Comparison of ENCODE assay signal across 27 cellular contexts in genomic region chr3:195282982-195283381, GRCh38. TPM values are rescaled to one million over a fixed set of nuclear protein-coding genes. Genes with fewer than 3 reads are reported as not detected.
A peak's percentile ranks its signal among the peaks of the same experiment; 100 is the strongest.
DNase-seq lines count a peak whose midpoint lies in the region; ATAC-seq and TF ChIP-seq lines count a peak whose summit lies in the region.
"Had no signal": no experiment of that assay in that cellular context is flagged by ENCODE, and none has a peak within 500 bp of the region (broad histone marks: within the 10 kb centered on the region; RNA-seq: fewer than 3 reads in every experiment).

No MANE protein-coding gene starts in this region.

- no peaks in the 10 kb centered on the region for H3K27me3 Mint-ChIP-seq in effector memory CD8-positive, alpha-beta T cell
- H3K27me3 Mint-ChIP-seq in mesothelial cell of epicardium (ENCODE audit: low read depth), result no peaks in the 10 kb centered on the region
- H3K27me3 Mint-ChIP-seq: activated B cell treated with CpG ODN at 0.5 μM for 24 hours; CD8-positive, alpha-beta memory T cell; memory B cell; naive thymus-derived CD8-positive, alpha-beta T cell had no signal

- H3K9me3 ChIP-seq in thyroid gland, result no peaks in the 10 kb centered on the region
- H3K9me3 ChIP-seq: spleen had no signal

- WGBS in thyroid gland, 2 donors, result 49 to 54% methylated on average over 7 of the region's 7 CpGs

- H3K4me3 Mint-ChIP-seq in effector memory CD8-positive, alpha-beta T cell, result no peak overlapping the region
- no peak overlapping the region for H3K4me3 Mint-ChIP-seq in mesothelial cell of epicardium
- H3K4me3 Mint-ChIP-seq: activated B cell treated with CpG ODN at 0.5 μM for 24 hours; activated T-cell treated with anti-CD3 and anti-CD28 coated beads, Interleukin-2, amount 50 U/mL, for 4 hours; CD8-positive, alpha-beta memory T cell; memory B cell; naive thymus-derived CD8-positive, alpha-beta T cell had no signal

- H3K4me1 Mint-ChIP-seq in effector memory CD8-positive, alpha-beta T cell (ENCODE audit: low read depth in 2 of 2), result peaks cover 0 to 2% of the 10 kb centered on the region in 2 donors
- peaks cover 17% of the 10 kb centered on the region for H3K4me1 Mint-ChIP-seq in mesothelial cell of epicardium
- H3K4me1 Mint-ChIP-seq: activated B cell treated with CpG ODN at 0.5 μM for 24 hours, memory B cell had no signal

- H3K4me1 ChIP-seq in thyroid gland, result no peaks in the 10 kb centered on the region
- H3K4me1 ChIP-seq: spleen had no signal

- TF ChIP-seq POLR2A in thyroid gland (IDR thresholded peaks at IDR 0.05), result no peak

- peak; percentile 13 for DNase-seq in SIG-M5 treated with dmso at 0.1 percent for 504 hours (lab: John Stamatoyannopoulos, UW; ENCODE audit: unreplicated experiment)
- no peak for DNase-seq in SIG-M5 (lab: John Stamatoyannopoulos, UW)
- no peak for DNase-seq in effector memory CD8-positive, alpha-beta T cell
- no peak for DNase-seq in mesothelial cell of epicardium (ENCODE audit: low spot score in 2 of 2, unreplicated experiment in 2 of 2)
- DNase-seq in thyroid gland, result peak; percentile 48 to 69
- no peak for DNase-seq in ecto neural progenitor cell (ENCODE audit: low spot score)
- no peak for DNase-seq in mucosa of gallbladder (ENCODE audit: low spot score)
- no peak for DNase-seq in inferior parietal cortex (ENCODE audit: extremely low spot score)
- DNase-seq: activated B cell treated with CpG ODN at 0.5 μM for 24 hours; activated CD4-positive, alpha-beta T cell treated with anti-CD3 and anti-CD28 coated beads, Interleukin-2, amount 50 U/mL, for 48 hours; activated naive CD4-positive, alpha-beta T cell treated with Interleukin-2 at 50 U/mL for 16 hours; activated T-cell treated with anti-CD3 and anti-CD28 coated beads, Interleukin-2, amount 50 U/mL, for 4 hours; amniotic stem cell; CD8-positive, alpha-beta memory T cell; cortex of kidney; DMS153; left cardiac atrium; naive thymus-derived CD8-positive, alpha-beta T cell; NCI-H1105 treated with DMSO at 0.1 percent for 48 hours; NCI-H2029; NCI-H82; spleen; stimulated activated CD4-positive, alpha-beta T cell treated with anti-CD3 and anti-CD28 coated beads, Interleukin-4, amount 100 ng/mL, for 24 hours; stimulated activated naive CD8-positive, alpha-beta T cell treated with anti-CD3 and anti-CD28 coated beads, Interleukin-15, Interleukin-2, amounts not matched to agents 100 U/mL and 50 U/mL, for 24 hours; T-helper 9 cell had no signal

- peaks cover 3 to 7% of the 10 kb centered on the region in 2 donors for H3K36me3 ChIP-seq in thyroid gland

- H3K36me3 Mint-ChIP-seq in effector memory CD8-positive, alpha-beta T cell (ENCODE audit: insufficient read depth), result peaks cover 56% of the 10 kb centered on the region
- peaks cover 9% of the 10 kb centered on the region for H3K36me3 Mint-ChIP-seq in mesothelial cell of epicardium

- H3K27ac Mint-ChIP-seq in effector memory CD8-positive, alpha-beta T cell, result peak overlapping the region; percentile 59 to 67
- H3K27ac Mint-ChIP-seq in mesothelial cell of epicardium, result peak overlapping the region; percentile 74
- H3K27ac Mint-ChIP-seq: activated B cell treated with CpG ODN at 0.5 μM for 24 hours, memory B cell had no signal

- H3K27me3 ChIP-seq in thyroid gland, result no peaks in the 10 kb centered on the region
- H3K27me3 ChIP-seq: spleen had no signal

- no peak overlapping the region for H3K4me3 ChIP-seq in thyroid gland (replicated peaks in 1 of 3)
- H3K4me3 ChIP-seq: spleen had no signal

- H3K27ac ChIP-seq in thyroid gland, result no peak overlapping the region
- H3K27ac ChIP-seq: 22Rv1, spleen had no signal

- intact Hi-C loops in thyroid gland (cut with DNase I), result no loop called here

- ATAC-seq in effector memory CD8-positive, alpha-beta T cell (replicated peaks), result no peak
- ATAC-seq: activated T-cell treated with anti-CD3 and anti-CD28 coated beads, Interleukin-2, amount 50 U/mL, for 4 hours; left cardiac atrium; naive thymus-derived CD8-positive, alpha-beta T cell; stimulated activated naive CD8-positive, alpha-beta T cell treated with anti-CD3 and anti-CD28 coated beads, Interleukin-15, Interleukin-2, amounts not matched to agents 100 U/mL and 50 U/mL, for 24 hours had no signal

- no peaks in the 10 kb centered on the region for H3K9me3 Mint-ChIP-seq in effector memory CD8-positive, alpha-beta T cell
- no peaks in the 10 kb centered on the region for H3K9me3 Mint-ChIP-seq in mesothelial cell of epicardium
- H3K9me3 Mint-ChIP-seq: activated B cell treated with CpG ODN at 0.5 μM for 24 hours; activated T-cell treated with anti-CD3 and anti-CD28 coated beads, Interleukin-2, amount 50 U/mL, for 4 hours; CD8-positive, alpha-beta memory T cell; memory B cell; naive thymus-derived CD8-positive, alpha-beta T cell had no signal

- TF ChIP-seq CTCF in mesothelial cell of epicardium (IDR thresholded peaks at IDR 0.05; ENCODE audit: unreplicated experiment), result no peak
- TF ChIP-seq CTCF in thyroid gland (IDR thresholded peaks at IDR 0.05), result no peak

RNA-seq across cellular contexts. Expression of gene XXYLT1, which starts 12.0 kb away (rescaled TPM):
- total RNA-seq in mesothelial cell of epicardium, result 41.2 to 42.9 TPM (median 41.9 TPM) in 3 replicates
- total RNA-seq in thyroid gland, result 10 to 100 TPM in 3 of 4 donors, 1 to 10 TPM in 1; 9.8 to 14.6 (median 13.9) TPM
- 8.8 TPM for total RNA-seq in mucosa of gallbladder

Comparison
In these comparisons a context has a peak if more than half of its experiments do, and no peak if none do; other contexts are left out.
1. DNase-seq: peak in SIG-M5 treated with dmso at 0.1 percent for 504 hours (single experiment) and thyroid gland (2 of 2); none in SIG-M5 (single experiment), effector memory CD8-positive, alpha-beta T cell (0 of 3), mesothelial cell of epicardium (0 of 2), ecto neural progenitor cell (single experiment), mucosa of gallbladder (single experiment) and inferior parietal cortex (single experiment).